Comparison of ENCODE assay signal across 8 cellular contexts in the genomic region with DNA sequence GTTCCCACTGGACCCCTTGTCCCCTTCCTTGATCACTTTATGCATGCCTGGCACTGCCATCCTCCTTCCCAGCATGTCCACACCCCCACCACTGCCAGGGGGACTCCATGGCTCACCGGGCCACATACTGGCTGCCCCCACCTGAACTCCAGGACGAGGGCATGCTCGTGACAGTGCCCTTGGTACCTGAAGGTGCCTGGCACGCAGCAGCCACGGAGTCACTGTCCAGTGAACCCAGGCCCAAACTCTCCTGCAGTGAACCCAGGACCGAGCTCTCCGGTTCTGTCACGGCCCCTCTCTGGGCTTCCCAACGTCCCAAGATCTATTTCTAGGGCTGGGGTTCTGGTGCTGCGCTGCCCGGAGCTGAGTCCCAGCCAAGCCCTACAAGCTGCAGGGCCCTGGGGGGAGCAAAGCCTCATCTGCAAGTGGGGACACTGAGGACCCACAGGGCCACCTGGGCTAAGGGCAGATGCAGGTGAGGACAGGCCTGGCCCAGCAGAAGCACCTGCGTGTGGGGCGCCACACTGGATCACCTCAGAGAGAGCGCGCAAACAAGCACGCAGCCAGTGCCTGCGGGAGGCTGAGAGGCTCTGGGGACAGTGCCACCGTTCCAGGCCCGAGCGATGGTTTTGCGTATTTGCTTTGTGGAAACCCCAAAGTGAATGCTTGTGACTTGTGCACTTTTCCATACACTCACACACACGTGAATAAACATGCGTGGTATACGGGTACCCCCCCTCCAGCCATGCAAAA.
DNase-seq lines count a peak whose midpoint lies in the region; ATAC-seq and TF ChIP-seq lines count a peak whose summit lies in the region.
"Not testable (repeated sequence)": the region's sequence is repeated elsewhere in the genome, so short reads cannot be mapped to it uniquely, and the experiment has no call there.

No MANE protein-coding gene starts in this region.

- not testable (repeated sequence) for H3K4me3 ChIP-seq in BLaER1 treated with 17β-estradiol and CSF1 and Interleukin-3, amounts not matched to agents 10 nM and 100 nM; Panc1 (ENCODE audit: low read depth in 2 of 2, low read length in 2 of 2)

- not testable (repeated sequence) for H3K9me3 ChIP-seq in BLaER1 treated with 17β-estradiol and CSF1 and Interleukin-3, amounts not matched to agents 10 nM and 100 nM (replicated peaks in 1 of 11); Panc1 (ENCODE audit: control insufficient read depth, insufficient read depth, low read depth, low read length)

- H3K27me3 Mint-ChIP-seq in HFFc6 (ENCODE audit: insufficient read depth); activated CD8-positive, alpha-beta memory T cell treated with anti-CD3 and anti-CD28 coated beads, Interleukin-2, amount 10 ng/mL, durations not matched to agents 7 days and 5 days; naive B cell; stimulated activated memory B cell treated with anti-CD40 and anti-IgM and Interleukin-4, amounts not matched to agents 10 μg/mL and 1 μg/mL and 100 μg/mL, for 72 hours: not testable (repeated sequence)

- not testable (repeated sequence) for H3K4me3 Mint-ChIP-seq in HFFc6; activated CD8-positive, alpha-beta memory T cell treated with anti-CD3 and anti-CD28 coated beads, Interleukin-2, amount 10 ng/mL, durations not matched to agents 7 days and 5 days; naive B cell; stimulated activated memory B cell treated with anti-CD40 and anti-IgM and Interleukin-4, amounts not matched to agents 10 μg/mL and 1 μg/mL and 100 μg/mL, for 72 hours

- POLR2A ChIA-PET in Panc1 (lab: Charles Lee), result not testable (repeated sequence)

- peak overlapping the region; percentile 37 to 59 (median 53); a peak in 16 of 22 replicates for H3K4me2 ChIP-seq in BLaER1 treated with 17β-estradiol and CSF1 and Interleukin-3, amounts not matched to agents 10 nM and 100 nM

- ATAC-seq in Panc1, result peak; percentile 27
- not testable (repeated sequence) for ATAC-seq in activated CD8-positive, alpha-beta memory T cell treated with anti-CD3 and anti-CD28 coated beads, Interleukin-2, amount 10 ng/mL, durations not matched to agents 7 days and 5 days; Right ventricle myocardium superior (ENCODE audit: poor library complexity)
- peak; percentile 43 for ATAC-seq in left lobe of liver
- ATAC-seq in naive B cell (ENCODE audit: low read depth in 2 of 2), result peak in 1 of 2 donors; percentile 0
- ATAC-seq in stimulated activated memory B cell treated with anti-CD40 and anti-IgM and Interleukin-4, amounts not matched to agents 10 μg/mL and 1 μg/mL and 100 μg/mL, for 72 hours, result peak; percentile 0

- H3K4me1 Mint-ChIP-seq in HFFc6 (ENCODE audit: low read depth); activated CD8-positive, alpha-beta memory T cell treated with anti-CD3 and anti-CD28 coated beads, Interleukin-2, amount 10 ng/mL, durations not matched to agents 7 days and 5 days; naive B cell; stimulated activated memory B cell treated with anti-CD40 and anti-IgM and Interleukin-4, amounts not matched to agents 10 μg/mL and 1 μg/mL and 100 μg/mL, for 72 hours: not testable (repeated sequence)

- CTCF ChIA-PET in Panc1 (lab: Charles Lee); activated CD8-positive, alpha-beta memory T cell treated with anti-CD3 and anti-CD28 coated beads, Interleukin-2, amount 10 ng/mL, durations not matched to agents 7 days and 5 days (lab: Charles Lee): not testable (repeated sequence)

- not testable (repeated sequence) for H3K9me3 Mint-ChIP-seq in HFFc6; activated CD8-positive, alpha-beta memory T cell treated with anti-CD3 and anti-CD28 coated beads, Interleukin-2, amount 10 ng/mL, durations not matched to agents 7 days and 5 days (ENCODE audit: low read depth); naive B cell; stimulated activated memory B cell treated with anti-CD40 and anti-IgM and Interleukin-4, amounts not matched to agents 10 μg/mL and 1 μg/mL and 100 μg/mL, for 72 hours

- intact Hi-C loops in Panc1 (cut with micrococcal nuclease; ENCODE audit: unreplicated experiment); Right ventricle myocardium superior (cut with DNase I): not testable (repeated sequence)

- not testable (repeated sequence) for DNase-seq in HFFc6; Panc1 (ENCODE audit: low read depth, low spot score); left lobe of liver (ENCODE audit: low spot score)
- DNase-seq in activated CD8-positive, alpha-beta memory T cell treated with anti-CD3 and anti-CD28 coated beads, Interleukin-2, amount 10 ng/mL, durations not matched to agents 7 days and 5 days, result peak; percentile 38
- DNase-seq in Right ventricle myocardium superior (peak; percentile 16), naive B cell (peak; percentile 33)

- not testable (repeated sequence) for BruUV-seq in Panc1 (replicated peaks; lab: Mats Ljungman, UMichigan)

- H3K27ac Mint-ChIP-seq in HFFc6; activated CD8-positive, alpha-beta memory T cell treated with anti-CD3 and anti-CD28 coated beads, Interleukin-2, amount 10 ng/mL, durations not matched to agents 7 days and 5 days; stimulated activated memory B cell treated with anti-CD40 and anti-IgM and Interleukin-4, amounts not matched to agents 10 μg/mL and 1 μg/mL and 100 μg/mL, for 72 hours: not testable (repeated sequence)
- peak overlapping the region in 4 of 6 donors; percentile 26 to 96 (median 62) for H3K27ac Mint-ChIP-seq in naive B cell

- H3K36me3 ChIP-seq in BLaER1 treated with 17β-estradiol and CSF1 and Interleukin-3, amounts not matched to agents 10 nM and 100 nM; Panc1 (ENCODE audit: control insufficient read depth, insufficient read depth, low read length): not testable (repeated sequence)

- not testable (repeated sequence) for H3K27ac ChIP-seq in BLaER1 treated with 17β-estradiol and CSF1 and Interleukin-3, amounts not matched to agents 10 nM and 100 nM; Panc1 (ENCODE audit: low read length)

- not testable (repeated sequence) for H3K36me3 Mint-ChIP-seq in HFFc6 (ENCODE audit: low read depth); activated CD8-positive, alpha-beta memory T cell treated with anti-CD3 and anti-CD28 coated beads, Interleukin-2, amount 10 ng/mL, durations not matched to agents 7 days and 5 days; naive B cell; stimulated activated memory B cell treated with anti-CD40 and anti-IgM and Interleukin-4, amounts not matched to agents 10 μg/mL and 1 μg/mL and 100 μg/mL, for 72 hours

- peaks cover 16 to 28% (median 25%) of the 10 kb centered on the region in 10 experiments for H3K4me1 ChIP-seq in BLaER1 treated with 17β-estradiol and CSF1 and Interleukin-3, amounts not matched to agents 10 nM and 100 nM
- not testable (repeated sequence) for H3K4me1 ChIP-seq in Panc1 (ENCODE audit: control insufficient read depth, insufficient read depth, low read length)

- in situ Hi-C loops in Panc1 (cut with HindIII; ENCODE audit: low pct_unique_long_range_greater_than_20kb, low sequenced_read_pairs), result not testable (repeated sequence)

- TF ChIP-seq CTCF in HFFc6 (IDR thresholded peaks at IDR 0.05), result peak; percentile 31
- not testable (repeated sequence) for TF ChIP-seq CTCF in Panc1 (IDR thresholded peaks at IDR 0.05)

- not testable (repeated sequence) for H4K20me1 ChIP-seq in BLaER1 treated with 17β-estradiol and CSF1 and Interleukin-3, amounts not matched to agents 10 nM and 100 nM

- H3K9ac ChIP-seq in BLaER1 treated with 17β-estradiol and CSF1 and Interleukin-3, amounts not matched to agents 10 nM and 100 nM, result not testable (repeated sequence)

- H3K27me3 ChIP-seq in BLaER1 treated with 17β-estradiol and CSF1 and Interleukin-3, amounts not matched to agents 10 nM and 100 nM; Panc1 (ENCODE audit: control insufficient read depth, insufficient read depth, low read length): not testable (repeated sequence)
